ENCODE assay signal across 8 cellular contexts in genomic region chr10:100528885-100529472, GRCh38. TPM values are rescaled to one million over a fixed set of nuclear protein-coding genes. Genes with fewer than 3 reads are reported as not detected.
DNase-seq lines count a peak whose midpoint lies in the region; ATAC-seq and TF ChIP-seq lines count a peak whose summit lies in the region.

No MANE protein-coding gene starts in this region.

- no peaks in the 10 kb centered on the region for H3K9me3 ChIP-seq in breast epithelium
- H3K9me3 ChIP-seq in lung (ENCODE audit: control insufficient read depth in 2 of 2, insufficient read depth in 1 of 2, low read length in 1 of 2), result no peaks in the 10 kb centered on the region
- H3K9me3 ChIP-seq in upper lobe of left lung, result no peaks in the 10 kb centered on the region

- H3K4me1 ChIP-seq in breast epithelium (peaks cover 0 to 8% of the 10 kb centered on the region in 2 donors), lung (ENCODE audit: control insufficient read depth in 2 of 2, insufficient read depth in 2 of 2, low read length in 2 of 2) (peaks cover 5% of the 10 kb centered on the region in 2 donors), upper lobe of left lung (peaks cover 17 to 21% (median 20%) of the 10 kb centered on the region in 4 donors)

- DNase-seq in LNCaP clone FGC (ENCODE audit: low read depth), result no peak
- no peak for DNase-seq in breast epithelium (ENCODE audit: low spot score in 2 of 2)
- DNase-seq in lung (ENCODE audit: low spot score), result no peak
- no peak for DNase-seq in upper lobe of left lung
- DNase-seq in medulla oblongata (ENCODE audit: extremely low spot score), result no peak

- ATAC-seq in GM18505 (IDR thresholded peaks at IDR 0.05; ENCODE audit: unreplicated experiment) (peak; percentile 5), lung (ENCODE audit: insufficient read depth, low FRiP score) (peak; percentile 20), upper lobe of left lung (ENCODE audit: low FRiP score in 2 of 2) (peak; percentile 4 to 13), GM21619 (IDR thresholded peaks at IDR 0.05; ENCODE audit: unreplicated experiment) (no peak), GM21723 (IDR thresholded peaks at IDR 0.05; ENCODE audit: unreplicated experiment) (no peak)

- WGBS in lung, 2 donors, result 1 to 2% methylated on average over 19 of the region's 19 CpGs
- WGBS in upper lobe of left lung, 2 donors, result 2 to 3% methylated on average over 4 to 19 of the region's 19 CpGs

- H3K4me3 ChIP-seq in LNCaP clone FGC (ENCODE audit: low read depth, low read length) (peak overlapping the region; percentile 87), breast epithelium (peak overlapping the region; percentile 60 to 81 (median 73)), lung (peak overlapping the region; percentile 90), upper lobe of left lung (peak overlapping the region; percentile 83 to 95 (median 86))

- H3K27ac ChIP-seq in breast epithelium, result peak overlapping the region; percentile 80 to 88
- peak overlapping the region; percentile 76 to 82 for H3K27ac ChIP-seq in lung (ENCODE audit: low read depth in 1 of 2, low read length in 1 of 2)
- H3K27ac ChIP-seq in upper lobe of left lung, result peak overlapping the region; percentile 57 to 89 (median 83)

- no peaks in the 10 kb centered on the region for H3K27me3 ChIP-seq in breast epithelium
- H3K27me3 ChIP-seq in lung (ENCODE audit: control insufficient read depth, insufficient read depth), result no peaks in the 10 kb centered on the region
- H3K27me3 ChIP-seq in upper lobe of left lung, result no peaks in the 10 kb centered on the region

- TF ChIP-seq EP300 in upper lobe of left lung (IDR thresholded peaks at IDR 0.05), result no peak

- no peak for TF ChIP-seq CTCF in LNCaP clone FGC (IDR thresholded peaks at IDR 0.05; ENCODE audit: control insufficient read depth, extremely low read depth, insufficient read depth)
- no peak for TF ChIP-seq CTCF in breast epithelium (IDR thresholded peaks at IDR 0.05)
- no peak for TF ChIP-seq CTCF in lung (IDR thresholded peaks at IDR 0.05; ENCODE audit: control extremely low read depth, extremely low read depth)
- TF ChIP-seq CTCF in upper lobe of left lung (IDR thresholded peaks at IDR 0.05), result no peak

- TF ChIP-seq POLR2A in GM18505 (IDR thresholded peaks at IDR 0.05; ENCODE audit: borderline replicate concordance, extremely low read depth, insufficient read depth, insufficient read length) (no peak), breast epithelium (IDR thresholded peaks at IDR 0.05) (no peak), upper lobe of left lung (IDR thresholded peaks at IDR 0.05) (no peak)

- H3K36me3 ChIP-seq in breast epithelium, result no peaks in the 10 kb centered on the region
- H3K36me3 ChIP-seq in lung (ENCODE audit: control insufficient read depth in 2 of 2, insufficient read depth in 2 of 2, low read length in 2 of 2), result peaks cover 7 to 18% of the 10 kb centered on the region in 2 donors
- H3K36me3 ChIP-seq in upper lobe of left lung, result peaks cover 24 to 34% (median 27%) of the 10 kb centered on the region in 4 donors

- intact Hi-C loops in breast epithelium (cut with DNase I; ENCODE audit: low total_unique reads), result no loop called here

RNA-seq across cellular contexts. Expression of gene NDUFB8, which starts 0.7 kb away (rescaled TPM):
- 100 to 1,000 TPM; 143 to 148 (median 144) TPM for total RNA-seq in breast epithelium
- total RNA-seq in lung, result 100 to 1,000 TPM; 122 to 145 TPM
- polyA plus RNA-seq in lung, result 100 to 1,000 TPM; 290 to 369 TPM
- 100 to 1,000 TPM; 110 to 152 (median 137) TPM for total RNA-seq in upper lobe of left lung

RNA-seq across cellular contexts. Expression of gene HIF1AN, which starts 6.8 kb away (rescaled TPM):
- 10 to 100 TPM; 11.4 to 20.6 (median 15.4) TPM for total RNA-seq in breast epithelium
- total RNA-seq in lung, result 10 to 100 TPM; 18.1 to 32.3 TPM
- 1 to 10 TPM; 6.9 to 9.2 TPM for polyA plus RNA-seq in lung
- 10 to 100 TPM in 4 of 6 donors, 1 to 10 TPM in 2; 7.2 to 34.6 (median 18.4) TPM for total RNA-seq in upper lobe of left lung

RNA-seq across cellular contexts. Expression of gene SEC31B, which starts 9.3 kb away (rescaled TPM):
- total RNA-seq in breast epithelium (10 to 100 TPM in 2 of 3 donors, 1 to 10 TPM in 1; 9.8 to 18.1 (median 12.1) TPM), lung (1 to 10 TPM; 9.0 to 9.8 TPM), upper lobe of left lung (10 to 100 TPM in 3 of 6 donors, 1 to 10 TPM in 3; 3.6 to 43.0 (median 10.3) TPM)
- polyA plus RNA-seq in lung, result 10 to 100 TPM in 1 of 2 donors, 1 to 10 TPM in 1; 4.8 to 10.5 TPM

Comparison
In these comparisons a context has a peak if more than half of its experiments do, and no peak if none do; other contexts are left out.
1. ATAC-seq: peak in GM18505 (single experiment), lung (single experiment) and upper lobe of left lung (2 of 2); none in GM21619 (single experiment) and GM21723 (single experiment).
2. Peak in every context shown above with its lines, with median percentiles within 50 percentile points of each other: H3K4me3 ChIP-seq and H3K27ac ChIP-seq.